In genomic region chr4:1763070-1763549, GRCh38 we compare ENCODE assay signal across 19 cellular contexts. TPM values are rescaled to one million over a fixed set of nuclear protein-coding genes. Genes with fewer than 3 reads are reported as not detected.
A peak's percentile ranks its signal among the peaks of the same experiment; 100 is the strongest.
DNase-seq lines count a peak whose midpoint lies in the region; ATAC-seq, FAIRE-seq and TF ChIP-seq lines count a peak whose summit lies in the region.
"Had no signal": no experiment of that assay in that cellular context is flagged by ENCODE, and none has a peak within 500 bp of the region (broad histone marks: within the 10 kb centered on the region; RNA-seq: fewer than 3 reads in every experiment).

No MANE protein-coding gene starts in this region.

- FAIRE-seq in HepG2 (lab: Jason Lieb, UNC): no peak
- FAIRE-seq: bronchial epithelial cell had no signal

- TF ChIP-seq EP300 in HepG2 (IDR thresholded peaks at IDR 0.05; ENCODE audit: low read depth in 2 of 2, low read length in 2 of 2): no peak
- TF ChIP-seq EP300 in HepG2 (CRISPR knock-in tag; IDR thresholded peaks at IDR 0.05; ENCODE audit: borderline replicate concordance): no peak

- H3K4me3 ChIP-seq in HepG2 (replicated peaks in 1 of 3; ENCODE audit: insufficient read depth in 1 of 3, low read depth in 2 of 3, low read length in 3 of 3) (peak overlapping the region; percentile 51 to 79 (median 61); a peak in 4 of 6 replicates), right lobe of liver (no peak overlapping the region), esophagus squamous epithelium (peak overlapping the region in 3 of 4 donors; percentile 15 to 42 (median 29)), psoas muscle (peak overlapping the region; percentile 48)
- H3K4me3 ChIP-seq: PC-9, thyroid gland had no signal

- H3K27me3 ChIP-seq in HepG2 (ENCODE audit: control insufficient read depth in 1 of 2, insufficient read depth in 2 of 2, low read length in 2 of 2) (no peaks in the 10 kb centered on the region), right lobe of liver (no peaks in the 10 kb centered on the region), esophagus squamous epithelium (peaks cover 0 to 50% (median 0%) of the 10 kb centered on the region in 4 donors), psoas muscle (ENCODE audit: insufficient read depth in 3 of 3, low read length in 2 of 3) (peaks cover 0 to 9% (median 6%) of the 10 kb centered on the region in 3 donors)
- H3K27me3 ChIP-seq: thyroid gland had no signal

- intact Hi-C loops in HepG2 (cut with micrococcal nuclease; ENCODE audit: unreplicated experiment) (loop anchor here (1.0 kb wide), 1 partner anchor 47 kb away; no protein-coding TSS in a partner anchor), right lobe of liver (cut with DNase I) (no loop called here), esophagus squamous epithelium (cut with DNase I) (no loop called here), psoas muscle (cut with DNase I) (no loop called here)

- BruUV-seq in HepG2 (replicated peaks; lab: Mats Ljungman, UMichigan): no TSS peak

- H3K79me2 ChIP-seq in HepG2 (ENCODE audit: insufficient read depth, low read length): no peaks in the 10 kb centered on the region

- DNase-seq in HepG2 (ENCODE audit: low spot score): no peak
- DNase-seq in right lobe of liver: no peak
- no peak for DNase-seq in esophagus squamous epithelium (lab: John Stamatoyannopoulos, UW)
- no peak for DNase-seq in psoas muscle
- no peak for DNase-seq in stimulated activated CD4-positive, alpha-beta T cell treated with anti-CD3 and anti-CD28 coated beads, Interleukin-2, amount 100 ng/mL, for 24 hours
- DNase-seq: activated B cell treated with CpG ODN at 0.5 μM for 24 hours; activated CD8-positive, alpha-beta memory T cell treated with anti-CD3 and anti-CD28 coated beads for 24 hours; activated naive CD8-positive, alpha-beta T cell treated with anti-CD3 and anti-CD28 coated beads, Interleukin-2, amount 10 ng/mL, durations not matched to agents 7 days and 5 days; CD8-positive, alpha-beta memory T cell; DND-41; KG1; natural killer cell; PC-9 had no signal

- peak overlapping the region; percentile 59 for H3K9ac ChIP-seq in HepG2 (ENCODE audit: insufficient read depth, low read depth, low read length)

- POLR2A ChIA-PET in HepG2 (lab: Yijun Ruan, JAX): interaction anchor here (0.7 to 34.3 kb wide), 7 partner anchors 9 to 45 kb away, joined by 3 to 1258 read pairs (median 4); partner anchors contain the start of gene FGFR3

- ATAC-seq in HepG2 (no peak), right lobe of liver (no peak), psoas muscle (peak in 2 of 4 donors; percentile 9 to 14), GM18868 (IDR thresholded peaks at IDR 0.05; ENCODE audit: unreplicated experiment) (no peak), HG03108 (IDR thresholded peaks at IDR 0.05; ENCODE audit: unreplicated experiment) (no peak), GM19455 (IDR thresholded peaks at IDR 0.05; ENCODE audit: unreplicated experiment) (no peak)
- ATAC-seq: stimulated activated effector memory CD8-positive, alpha-beta T cell treated with anti-CD3 and anti-CD28 coated beads, Interleukin-12 subunit alpha, Interleukin-12 subunit beta, amount 100 ng/mL, for 72 hours had no signal

- H3K27ac ChIP-seq in HepG2 (ENCODE audit: extremely low read length, insufficient read depth, low read length) (peak overlapping the region; percentile 51), right lobe of liver (no peak overlapping the region), esophagus squamous epithelium (peak overlapping the region in 3 of 4 donors; percentile 12 to 60 (median 28)), psoas muscle (no peak overlapping the region)
- H3K27ac ChIP-seq: PC-9, thyroid gland had no signal

- TF ChIP-seq POLR2A in HepG2 (IDR thresholded peaks at IDR 0.05; ENCODE audit: insufficient read depth in 1 of 2, low read depth in 2 of 2, low read length in 2 of 2): 0 out of 4 replicates have a peak, but pooled peaks of 1 of the 2 experiments have one; percentile 30
- TF ChIP-seq POLR2A in right lobe of liver (IDR thresholded peaks at IDR 0.05): no peak
- TF ChIP-seq POLR2A in esophagus squamous epithelium (IDR thresholded peaks at IDR 0.05): no peak

- H3K9me3 ChIP-seq in HepG2 (ENCODE audit: low read length) (no peaks in the 10 kb centered on the region), right lobe of liver (no peaks in the 10 kb centered on the region), esophagus squamous epithelium (no peaks in the 10 kb centered on the region), psoas muscle (no peaks in the 10 kb centered on the region)
- H3K9me3 ChIP-seq: thyroid gland had no signal

- TF ChIP-seq CTCF in HepG2 (CRISPR knock-in tag; IDR thresholded peaks at IDR 0.05): no peak
- no peak for TF ChIP-seq CTCF in right lobe of liver (IDR thresholded peaks at IDR 0.05)
- TF ChIP-seq CTCF in esophagus squamous epithelium (IDR thresholded peaks at IDR 0.05): no peak
- no peak for TF ChIP-seq CTCF in psoas muscle (IDR thresholded peaks at IDR 0.05)

- in situ Hi-C loops in HepG2 (cut with HindIII; ENCODE audit: extremely low pct_ligation_motif_present, low pct_unique_long_range_greater_than_20kb): no loop called here

- H3K36me3 ChIP-seq in HepG2 (replicated peaks in 1 of 2; ENCODE audit: control insufficient read depth in 1 of 2, insufficient read depth in 2 of 2, low read length in 2 of 2) (no peaks in the 10 kb centered on the region), right lobe of liver (no peaks in the 10 kb centered on the region), esophagus squamous epithelium (no peaks in the 10 kb centered on the region), psoas muscle (ENCODE audit: insufficient read depth in 1 of 2, low read depth in 1 of 2) (no peaks in the 10 kb centered on the region)
- H3K36me3 ChIP-seq: thyroid gland had no signal

- H3K4me2 ChIP-seq in HepG2 (ENCODE audit: low read depth, low read length): peak overlapping the region; percentile 81
- H3K4me2 ChIP-seq: PC-9 had no signal

- H3K4me1 ChIP-seq in HepG2 (ENCODE audit: insufficient read depth, low read length) (peaks cover 79% of the 10 kb centered on the region), right lobe of liver (peaks cover 0 to 8% (median 2%) of the 10 kb centered on the region in 4 donors), esophagus squamous epithelium (peaks cover 57 to 90% (median 61%) of the 10 kb centered on the region in 3 donors), psoas muscle (peaks cover 3% of the 10 kb centered on the region)

- TF ChIP-seq RAD21 in HepG2 (CRISPR knock-in tag; IDR thresholded peaks at IDR 0.05): no peak

- no CpG with 5 or more reads among the region's 31 CpGs for WGBS in HepG2 (ENCODE audit: low lambda C conversion rate)
- 0% methylated on average over 2 of the region's 31 CpGs for WGBS in right lobe of liver (ENCODE audit: insufficient coverage, low coverage, low lambda C conversion rate, missing lambda C conversion rate)
- 60% methylated on average over 1 of the region's 31 CpGs; no CpG with 5 or more reads in 1 of the 2 donors for WGBS in esophagus squamous epithelium, 2 donors
- WGBS in psoas muscle, 3 donors: 19 to 40% (median 25%) methylated on average over 26 to 31 of the region's 31 CpGs

- no peak overlapping the region for H2AFZ ChIP-seq in HepG2 (ENCODE audit: low read length)
- H2AFZ ChIP-seq: PC-9 had no signal

- CTCF ChIA-PET in HepG2 (lab: Yijun Ruan, JAX; ENCODE audit: low intra/inter-chr PET ratio, low total read pairs): interaction anchor here (2.2 kb wide), 1 partner anchor 47 kb away, joined by 14 read pairs; no protein-coding TSS in a partner anchor

- H4K20me1 ChIP-seq in HepG2 (ENCODE audit: insufficient read depth, low read length): no peaks in the 10 kb centered on the region

RNA-seq across cellular contexts. Expression of gene FGFR3, which starts 30.0 kb away (rescaled TPM):
- 40.2 and 103 TPM in 2 replicates for total RNA-seq in HepG2 (2016; rRNA removed; fragmentation: Illumina TruSeq; extraction: Trizol)
- 18.3 and 22.4 TPM in 2 replicates for total RNA-seq in HepG2 (2016; cell fraction: cytosol; rRNA removed; fragmentation: Illumina TruSeq; extraction: Trizol; ENCODE audit: low read depth)
- total RNA-seq in HepG2 (2016; cell fraction: insoluble cytoplasmic fraction; rRNA removed; fragmentation: Illumina TruSeq; extraction: Trizol): 38.7 and 106 TPM in 2 replicates
- 39.4 and 45.4 TPM in 2 replicates for total RNA-seq in HepG2 (2016; cell fraction: membrane; rRNA removed; fragmentation: Illumina TruSeq; extraction: Trizol)
- 114 and 144 TPM in 2 replicates for total RNA-seq in HepG2 (2016; cell fraction: nucleus; rRNA removed; fragmentation: Illumina TruSeq; extraction: Trizol)
- polyA plus RNA-seq in HepG2 (2011; rRNA removed): 109 and 159 TPM in 2 replicates
- 87.8 and 132 TPM in 2 replicates for polyA plus RNA-seq in HepG2 (2011; cell fraction: cytosol; rRNA removed)
- polyA plus RNA-seq in HepG2 (2011; cell fraction: nucleus; rRNA removed): 914 and 1,354 TPM in 2 replicates
- polyA plus RNA-seq in HepG2 (2012): 127 and 140 TPM in 2 replicates
- polyA plus RNA-seq in HepG2 (2016; cell fraction: cytosol; fragmentation: Illumina TruSeq; extraction: Trizol; ENCODE audit: low read depth): 6.7 and 7.6 TPM in 2 replicates
- polyA plus RNA-seq in HepG2 (2016; cell fraction: insoluble cytoplasmic fraction; fragmentation: Illumina TruSeq; extraction: Trizol; ENCODE audit: low read depth): 36.5 and 42.1 TPM in 2 replicates
- 24.3 and 24.6 TPM in 2 replicates for polyA plus RNA-seq in HepG2 (2016; cell fraction: membrane; fragmentation: Illumina TruSeq; extraction: Trizol; ENCODE audit: low read depth)
- polyA plus RNA-seq in HepG2 (2016; cell fraction: nucleus; fragmentation: Illumina TruSeq; extraction: Trizol; ENCODE audit: insufficient read depth, low read depth): 393 and 407 TPM in 2 replicates
- 7.3 and 222 TPM in 2 replicates for polyA minus RNA-seq in HepG2 (2011; rRNA and poly(A)+ RNA removed; ENCODE audit: low replicate concordance)
- 97.8 and 100 TPM in 2 replicates for polyA minus RNA-seq in HepG2 (2011; cell fraction: cytosol; rRNA and poly(A)+ RNA removed)
- polyA minus RNA-seq in HepG2 (2011; cell fraction: nucleus; rRNA and poly(A)+ RNA removed): 130 and 153 TPM in 2 replicates
- 10 to 100 TPM; 14.3 to 30.0 (median 25.7) TPM for total RNA-seq in right lobe of liver
- total RNA-seq in esophagus squamous epithelium: 100 to 1,000 TPM; 175 to 307 (median 223) TPM
- total RNA-seq in psoas muscle: 1 to 10 TPM in 1 of 4 donors, under 1 TPM in 3; 0.17 to 1.1 (median 0.47) TPM
- polyA plus RNA-seq in psoas muscle: under 1 TPM; 0.29 to 0.57 (median 0.30) TPM
- total RNA-seq: natural killer cell had no signal
- polyA plus RNA-seq: CD8-positive, alpha-beta memory T cell had no signal

RNA-seq across cellular contexts. Expression of gene TACC3, which starts 41.8 kb away (rescaled TPM):
- total RNA-seq in HepG2 (2016; rRNA removed; fragmentation: Illumina TruSeq; extraction: Trizol) (21.2 and 35.4 TPM in 2 replicates), right lobe of liver (1 to 10 TPM; 2.2 to 5.7 (median 4.8) TPM), esophagus squamous epithelium (10 to 100 TPM; 14.9 to 41.3 (median 19.6) TPM), psoas muscle (1 to 10 TPM; 2.7 to 3.5 (median 3.0) TPM)
- 9.8 and 10.0 TPM in 2 replicates for total RNA-seq in HepG2 (2016; cell fraction: cytosol; rRNA removed; fragmentation: Illumina TruSeq; extraction: Trizol; ENCODE audit: low read depth)
- 23.8 and 32.4 TPM in 2 replicates for total RNA-seq in HepG2 (2016; cell fraction: insoluble cytoplasmic fraction; rRNA removed; fragmentation: Illumina TruSeq; extraction: Trizol)
- 15.9 and 17.1 TPM in 2 replicates for total RNA-seq in HepG2 (2016; cell fraction: membrane; rRNA removed; fragmentation: Illumina TruSeq; extraction: Trizol)
- 24.3 and 29.3 TPM in 2 replicates for total RNA-seq in HepG2 (2016; cell fraction: nucleus; rRNA removed; fragmentation: Illumina TruSeq; extraction: Trizol)
- polyA plus RNA-seq in HepG2 (2011; rRNA removed) (15.7 and 20.3 TPM in 2 replicates), psoas muscle (1 to 10 TPM; 2.2 to 4.8 (median 2.6) TPM)
- 8.7 and 16.8 TPM in 2 replicates for polyA plus RNA-seq in HepG2 (2011; cell fraction: cytosol; rRNA removed)
- polyA plus RNA-seq in HepG2 (2011; cell fraction: nucleus; rRNA removed): 68.2 and 101 TPM in 2 replicates
- 16.3 and 27.3 TPM in 2 replicates for polyA plus RNA-seq in HepG2 (2012)
- 5.5 and 6.4 TPM in 2 replicates for polyA plus RNA-seq in HepG2 (2016; cell fraction: cytosol; fragmentation: Illumina TruSeq; extraction: Trizol; ENCODE audit: low read depth)
- 59.5 and 79.8 TPM in 2 replicates for polyA plus RNA-seq in HepG2 (2016; cell fraction: insoluble cytoplasmic fraction; fragmentation: Illumina TruSeq; extraction: Trizol; ENCODE audit: low read depth)
- polyA plus RNA-seq in HepG2 (2016; cell fraction: membrane; fragmentation: Illumina TruSeq; extraction: Trizol; ENCODE audit: low read depth): 10.8 and 13.8 TPM in 2 replicates
- 133 and 138 TPM in 2 replicates for polyA plus RNA-seq in HepG2 (2016; cell fraction: nucleus; fragmentation: Illumina TruSeq; extraction: Trizol; ENCODE audit: insufficient read depth, low read depth)
- 12.7 and 22.2 TPM in 2 replicates for polyA minus RNA-seq in HepG2 (2011; rRNA and poly(A)+ RNA removed; ENCODE audit: low replicate concordance)
- 7.4 and 8.9 TPM in 2 replicates for polyA minus RNA-seq in HepG2 (2011; cell fraction: cytosol; rRNA and poly(A)+ RNA removed)
- 10.9 and 13.8 TPM in 2 replicates for polyA minus RNA-seq in HepG2 (2011; cell fraction: nucleus; rRNA and poly(A)+ RNA removed)

RNA-seq across cellular contexts. Expression of gene TMEM129, which starts 42.0 kb away (rescaled TPM):
- total RNA-seq in HepG2 (2016; rRNA removed; fragmentation: Illumina TruSeq; extraction: Trizol): 15.5 and 25.8 TPM in 2 replicates
- total RNA-seq in HepG2 (2016; cell fraction: cytosol; rRNA removed; fragmentation: Illumina TruSeq; extraction: Trizol; ENCODE audit: low read depth): 9.2 and 12.7 TPM in 2 replicates
- total RNA-seq in HepG2 (2016; cell fraction: insoluble cytoplasmic fraction; rRNA removed; fragmentation: Illumina TruSeq; extraction: Trizol): 14.4 and 26.2 TPM in 2 replicates
- total RNA-seq in HepG2 (2016; cell fraction: membrane; rRNA removed; fragmentation: Illumina TruSeq; extraction: Trizol): 28.5 and 34.5 TPM in 2 replicates
- 20.4 and 23.0 TPM in 2 replicates for total RNA-seq in HepG2 (2016; cell fraction: nucleus; rRNA removed; fragmentation: Illumina TruSeq; extraction: Trizol)
- polyA plus RNA-seq in HepG2 (2011; rRNA removed): 19.0 and 36.1 TPM in 2 replicates
- 18.9 and 32.3 TPM in 2 replicates for polyA plus RNA-seq in HepG2 (2011; cell fraction: cytosol; rRNA removed)
- 79.1 and 84.6 TPM in 2 replicates for polyA plus RNA-seq in HepG2 (2011; cell fraction: nucleus; rRNA removed)
- polyA plus RNA-seq in HepG2 (2012): 16.1 and 20.7 TPM in 2 replicates
- polyA plus RNA-seq in HepG2 (2016; cell fraction: cytosol; fragmentation: Illumina TruSeq; extraction: Trizol; ENCODE audit: low read depth): 9.4 and 10.4 TPM in 2 replicates
- polyA plus RNA-seq in HepG2 (2016; cell fraction: insoluble cytoplasmic fraction; fragmentation: Illumina TruSeq; extraction: Trizol; ENCODE audit: low read depth): 14.1 and 16.2 TPM in 2 replicates
- polyA plus RNA-seq in HepG2 (2016; cell fraction: membrane; fragmentation: Illumina TruSeq; extraction: Trizol; ENCODE audit: low read depth): 21.6 and 23.3 TPM in 2 replicates
- polyA plus RNA-seq in HepG2 (2016; cell fraction: nucleus; fragmentation: Illumina TruSeq; extraction: Trizol; ENCODE audit: insufficient read depth, low read depth): 36.1 and 41.5 TPM in 2 replicates
- polyA minus RNA-seq in HepG2 (2011; rRNA and poly(A)+ RNA removed; ENCODE audit: low replicate concordance): 7.1 and 61.3 TPM in 2 replicates
- polyA minus RNA-seq in HepG2 (2011; cell fraction: cytosol; rRNA and poly(A)+ RNA removed): 18.8 and 21.5 TPM in 2 replicates
- polyA minus RNA-seq in HepG2 (2011; cell fraction: nucleus; rRNA and poly(A)+ RNA removed): 6.4 and 8.5 TPM in 2 replicates
- total RNA-seq in right lobe of liver: 10 to 100 TPM; 13.8 to 51.0 (median 25.4) TPM
- total RNA-seq in esophagus squamous epithelium: 10 to 100 TPM; 30.4 to 47.5 (median 38.3) TPM
- 10 to 100 TPM; 11.8 to 43.6 (median 27.0) TPM for total RNA-seq in psoas muscle
- polyA plus RNA-seq in psoas muscle: 10 to 100 TPM; 31.6 to 40.3 (median 32.9) TPM

RNA-seq across cellular contexts. Expression of gene SLBP, which starts 51.0 kb away (rescaled TPM):
- total RNA-seq in HepG2 (2016; rRNA removed; fragmentation: Illumina TruSeq; extraction: Trizol): 104 and 131 TPM in 2 replicates
- 19.5 and 20.5 TPM in 2 replicates for total RNA-seq in HepG2 (2016; cell fraction: cytosol; rRNA removed; fragmentation: Illumina TruSeq; extraction: Trizol; ENCODE audit: low read depth)
- 103 and 128 TPM in 2 replicates for total RNA-seq in HepG2 (2016; cell fraction: insoluble cytoplasmic fraction; rRNA removed; fragmentation: Illumina TruSeq; extraction: Trizol)
- 43.3 and 44.2 TPM in 2 replicates for total RNA-seq in HepG2 (2016; cell fraction: membrane; rRNA removed; fragmentation: Illumina TruSeq; extraction: Trizol)
- 39.3 and 41.5 TPM in 2 replicates for total RNA-seq in HepG2 (2016; cell fraction: nucleus; rRNA removed; fragmentation: Illumina TruSeq; extraction: Trizol)
- polyA plus RNA-seq in HepG2 (2011; rRNA removed): 29.8 and 43.9 TPM in 2 replicates
- 22.0 and 30.6 TPM in 2 replicates for polyA plus RNA-seq in HepG2 (2011; cell fraction: cytosol; rRNA removed)
- polyA plus RNA-seq in HepG2 (2011; cell fraction: nucleus; rRNA removed): 12.8 and 13.8 TPM in 2 replicates
- 30.0 and 43.7 TPM in 2 replicates for polyA plus RNA-seq in HepG2 (2012)
- 10.3 and 11.7 TPM in 2 replicates for polyA plus RNA-seq in HepG2 (2016; cell fraction: cytosol; fragmentation: Illumina TruSeq; extraction: Trizol; ENCODE audit: low read depth)
- 140 and 142 TPM in 2 replicates for polyA plus RNA-seq in HepG2 (2016; cell fraction: insoluble cytoplasmic fraction; fragmentation: Illumina TruSeq; extraction: Trizol; ENCODE audit: low read depth)
- polyA plus RNA-seq in HepG2 (2016; cell fraction: membrane; fragmentation: Illumina TruSeq; extraction: Trizol; ENCODE audit: low read depth): 24.5 and 24.6 TPM in 2 replicates
- polyA plus RNA-seq in HepG2 (2016; cell fraction: nucleus; fragmentation: Illumina TruSeq; extraction: Trizol; ENCODE audit: insufficient read depth, low read depth): 69.4 and 73.3 TPM in 2 replicates
- 12.5 and 24.7 TPM in 2 replicates for polyA minus RNA-seq in HepG2 (2011; rRNA and poly(A)+ RNA removed; ENCODE audit: low replicate concordance)
- 19.7 and 22.7 TPM in 2 replicates for polyA minus RNA-seq in HepG2 (2011; cell fraction: cytosol; rRNA and poly(A)+ RNA removed)
- 10.8 and 13.7 TPM in 2 replicates for polyA minus RNA-seq in HepG2 (2011; cell fraction: nucleus; rRNA and poly(A)+ RNA removed)
- 10 to 100 TPM; 13.1 to 30.8 (median 14.7) TPM for total RNA-seq in right lobe of liver
- total RNA-seq in esophagus squamous epithelium: 10 to 100 TPM; 32.4 to 60.1 (median 48.6) TPM
- total RNA-seq in psoas muscle: 10 to 100 TPM; 15.5 to 17.1 (median 16.2) TPM
- polyA plus RNA-seq in psoas muscle: 10 to 100 TPM; 15.4 to 18.8 (median 18.6) TPM

Comparison
In these comparisons a context has a peak if more than half of its experiments do, and no peak if none do; other contexts are left out.
1. H3K27ac ChIP-seq: peak in HepG2 (single experiment) and esophagus squamous epithelium (3 of 4); none in right lobe of liver (0 of 3) and psoas muscle (single experiment).
2. H3K4me3 ChIP-seq: peak in HepG2 (3 of 3), esophagus squamous epithelium (3 of 4) and psoas muscle (single experiment); none in right lobe of liver (0 of 3).
3. RNA of gene FGFR3, which starts 30.0 kb away (total RNA-seq): 175 to 307 TPM in esophagus squamous epithelium, 18.3 to 144 TPM in HepG2 and 14.3 to 30.0 TPM in right lobe of liver; 0.17 to 1.1 TPM in psoas muscle; every median in the first group is over 4 times any median in the second.